In genomic region chr1:29786195-29786594, GRCh38 we compare ENCODE assay signal across 16 cellular contexts.
DNase-seq lines count a peak whose midpoint lies in the region; TF ChIP-seq lines count a peak whose summit lies in the region.
"Had no signal": no experiment of that assay in that cellular context is flagged by ENCODE, and none has a peak within 500 bp of the region (broad histone marks: within the 10 kb centered on the region; RNA-seq: fewer than 3 reads in every experiment).

No MANE protein-coding gene starts in this region.

- peak overlapping the region; percentile 70 for H3K23ac ChIP-seq in neuronal stem cell (ENCODE audit: low read depth, low read length, poor library complexity)

- no peaks in the 10 kb centered on the region for H3K79me1 ChIP-seq in neuronal stem cell (ENCODE audit: low read depth, low read length)

- no peak overlapping the region for H3K9ac ChIP-seq in neuronal stem cell (ENCODE audit: low read depth, low read length, poor library complexity)
- H3K9ac ChIP-seq: GM23248 had no signal

- peaks cover 9% of the 10 kb centered on the region for H3K27me3 Mint-ChIP-seq in activated CD4-positive, alpha-beta memory T cell treated with anti-CD3 and anti-CD28 coated beads, Interleukin-2, amount 10 ng/mL, durations not matched to agents 7 days and 5 days
- peaks cover 7% of the 10 kb centered on the region for H3K27me3 Mint-ChIP-seq in activated CD4-positive, alpha-beta memory T cell treated with anti-CD3 and anti-CD28 coated beads for 36 hours

- no peaks in the 10 kb centered on the region for H3K27me3 ChIP-seq in neuronal stem cell (ENCODE audit: control insufficient read depth in 3 of 3, insufficient read depth in 3 of 3, low read depth in 1 of 3, low read length in 3 of 3)

- POLR2A ChIA-PET in activated CD4-positive, alpha-beta memory T cell treated with anti-CD3 and anti-CD28 coated beads, Interleukin-2, amount 10 ng/mL, durations not matched to agents 7 days and 5 days (lab: Charles Lee), result no interaction called here
- POLR2A ChIA-PET in activated CD4-positive, alpha-beta memory T cell treated with anti-CD3 and anti-CD28 coated beads for 36 hours (lab: Charles Lee), result no interaction called here
- POLR2A ChIA-PET in HEK293T (lab: Yijun Ruan, JAX), result no interaction called here

- no peak overlapping the region for H2BK15ac ChIP-seq in neuronal stem cell (ENCODE audit: low read length)

- intact Hi-C loops in activated CD4-positive, alpha-beta memory T cell treated with anti-CD3 and anti-CD28 coated beads for 36 hours (cut with micrococcal nuclease), result no loop called here

- H2BK120ac ChIP-seq in neuronal stem cell (ENCODE audit: low read depth, low read length), result no peak overlapping the region

- H2AK5ac ChIP-seq in neuronal stem cell (ENCODE audit: low read depth, low read length), result no peak overlapping the region

- no peak overlapping the region for H3K27ac Mint-ChIP-seq in activated CD4-positive, alpha-beta memory T cell treated with anti-CD3 and anti-CD28 coated beads, Interleukin-2, amount 10 ng/mL, durations not matched to agents 7 days and 5 days
- H3K27ac Mint-ChIP-seq in activated CD4-positive, alpha-beta memory T cell treated with anti-CD3 and anti-CD28 coated beads for 36 hours, result no peak overlapping the region
- H3K27ac Mint-ChIP-seq: IgD-negative memory B cell had no signal

- H3K9me3 ChIP-seq in neuronal stem cell (replicated peaks in 1 of 2; ENCODE audit: control insufficient read depth in 2 of 2, insufficient read depth in 1 of 2, low read depth in 1 of 2, low read length in 2 of 2), result no peaks in the 10 kb centered on the region
- H3K9me3 ChIP-seq: Caco-2 had no signal

- H2BK5ac ChIP-seq in neuronal stem cell (ENCODE audit: low read length), result no peak overlapping the region

- CTCF ChIA-PET in activated CD4-positive, alpha-beta memory T cell treated with anti-CD3 and anti-CD28 coated beads, Interleukin-2, amount 10 ng/mL, durations not matched to agents 7 days and 5 days (lab: Charles Lee), result no interaction called here
- CTCF ChIA-PET in activated CD4-positive, alpha-beta memory T cell treated with anti-CD3 and anti-CD28 coated beads for 36 hours (lab: Charles Lee), result no interaction called here
- CTCF ChIA-PET in HEK293T (lab: Yijun Ruan, JAX), result no interaction called here

- H3K36me3 ChIP-seq in neuronal stem cell (replicated peaks in 1 of 2; ENCODE audit: control insufficient read depth in 2 of 2, insufficient read depth in 2 of 2, low read length in 2 of 2), result no peaks in the 10 kb centered on the region

- H3K14ac ChIP-seq in neuronal stem cell (ENCODE audit: low read length), result no peak overlapping the region

- no peaks in the 10 kb centered on the region for H3K36me3 Mint-ChIP-seq in activated CD4-positive, alpha-beta memory T cell treated with anti-CD3 and anti-CD28 coated beads, Interleukin-2, amount 10 ng/mL, durations not matched to agents 7 days and 5 days (ENCODE audit: low read depth)
- no peaks in the 10 kb centered on the region for H3K36me3 Mint-ChIP-seq in activated CD4-positive, alpha-beta memory T cell treated with anti-CD3 and anti-CD28 coated beads for 36 hours
- H3K36me3 Mint-ChIP-seq: CD14-positive monocyte, IgD-negative memory B cell had no signal

- no peak overlapping the region for H2AFZ ChIP-seq in neuronal stem cell (ENCODE audit: low read length)
- H2AFZ ChIP-seq: GM23248 had no signal

- H3K18ac ChIP-seq in neuronal stem cell (ENCODE audit: low read length), result peak overlapping the region; percentile 46

- DNase-seq in activated CD4-positive, alpha-beta memory T cell treated with anti-CD3 and anti-CD28 coated beads, Interleukin-2, amount 10 ng/mL, durations not matched to agents 7 days and 5 days, result peak; percentile 7
- no peak for DNase-seq in activated CD4-positive, alpha-beta memory T cell treated with anti-CD3 and anti-CD28 coated beads for 36 hours
- DNase-seq in HEK293T (ENCODE audit: extremely low spot score) (peak; percentile 4), NCI-H69 (lab: John Stamatoyannopoulos, UW) (peak; percentile 10), neuronal stem cell (ENCODE audit: low spot score) (no peak), DMS79 treated with DMSO at 0.1 percent for 48 hours (lab: John Stamatoyannopoulos, UW) (no peak), DMS53 (lab: John Stamatoyannopoulos, UW) (no peak)
- DNase-seq: AML-193, Caco-2, GM23248, NCI-H1436, NCI-H526 treated with DMSO at 0.1 percent for 48 hours, OCI-M1, SIG-M5 had no signal

- H3K4me3 Mint-ChIP-seq in activated CD4-positive, alpha-beta memory T cell treated with anti-CD3 and anti-CD28 coated beads, Interleukin-2, amount 10 ng/mL, durations not matched to agents 7 days and 5 days, result no peak overlapping the region
- no peak overlapping the region for H3K4me3 Mint-ChIP-seq in activated CD4-positive, alpha-beta memory T cell treated with anti-CD3 and anti-CD28 coated beads for 36 hours
- H3K4me3 Mint-ChIP-seq: CD14-positive monocyte, IgD-negative memory B cell had no signal

- no peak overlapping the region for H4K91ac ChIP-seq in neuronal stem cell (ENCODE audit: low read depth, low read length, poor library complexity)

- no peaks in the 10 kb centered on the region for H3K4me1 ChIP-seq in neuronal stem cell (ENCODE audit: control insufficient read depth in 2 of 2, insufficient read depth in 1 of 2, low read depth in 1 of 2, low read length in 2 of 2)
- H3K4me1 ChIP-seq: Caco-2 had no signal

- H3K4me2 ChIP-seq in neuronal stem cell (ENCODE audit: insufficient read depth, low read length, poor library complexity, severe bottlenecking), result no peak overlapping the region

- no peaks in the 10 kb centered on the region for H3K4me1 Mint-ChIP-seq in activated CD4-positive, alpha-beta memory T cell treated with anti-CD3 and anti-CD28 coated beads, Interleukin-2, amount 10 ng/mL, durations not matched to agents 7 days and 5 days
- no peaks in the 10 kb centered on the region for H3K4me1 Mint-ChIP-seq in activated CD4-positive, alpha-beta memory T cell treated with anti-CD3 and anti-CD28 coated beads for 36 hours (ENCODE audit: low read depth)
- H3K4me1 Mint-ChIP-seq: CD14-positive monocyte, IgD-negative memory B cell had no signal

- H4K8ac ChIP-seq in neuronal stem cell (ENCODE audit: low read depth, low read length), result no peak overlapping the region

- no peak overlapping the region for H3K27ac ChIP-seq in neuronal stem cell (replicated peaks; ENCODE audit: low read length)
- H3K27ac ChIP-seq: GM23248 had no signal

- no CpG with 5 or more reads among the region's 4 CpGs for WGBS in neuronal stem cell (ENCODE audit: extremely low coverage in 2 of 2, insufficient read length in 2 of 2, insufficient replicate concordance in 1 of 2), 2 donors

- no peaks in the 10 kb centered on the region for H3K9me3 Mint-ChIP-seq in activated CD4-positive, alpha-beta memory T cell treated with anti-CD3 and anti-CD28 coated beads, Interleukin-2, amount 10 ng/mL, durations not matched to agents 7 days and 5 days
- H3K9me3 Mint-ChIP-seq in activated CD4-positive, alpha-beta memory T cell treated with anti-CD3 and anti-CD28 coated beads for 36 hours, result no peaks in the 10 kb centered on the region
- H3K9me3 Mint-ChIP-seq: CD14-positive monocyte had no signal

- H3K4me3 ChIP-seq in neuronal stem cell (ENCODE audit: low read length in 2 of 2), result no peak overlapping the region
- H3K4me3 ChIP-seq: GM23248 had no signal

- H3K4ac ChIP-seq in neuronal stem cell (ENCODE audit: low read length), result no peak overlapping the region

- H2BK12ac ChIP-seq in neuronal stem cell (ENCODE audit: low read length), result peak overlapping the region; percentile 53

TF ChIP-seq in HEK293T, 16 proteins besides CTCF, POLR2A, EP300 and RAD21:
- TF ChIP-seq FOXA1 (IDR thresholded peaks at IDR 0.05), result no peak
TF ChIP-seq in HEK293T: peak in this region for 0.

Comparison
In these comparisons a context has a peak if more than half of its experiments do, and no peak if none do; other contexts are left out.
1. DNase-seq: peak in activated CD4-positive, alpha-beta memory T cell treated with anti-CD3 and anti-CD28 coated beads, Interleukin-2, amount 10 ng/mL, durations not matched to agents 7 days and 5 days (single experiment), HEK293T (single experiment) and NCI-H69 (single experiment); none in activated CD4-positive, alpha-beta memory T cell treated with anti-CD3 and anti-CD28 coated beads for 36 hours (single experiment), neuronal stem cell (single experiment), DMS79 treated with DMSO at 0.1 percent for 48 hours (single experiment) and DMS53 (single experiment).